In genomic region chr2:79855264-79856006, GRCh38 we compare ENCODE assay signal across 8 cellular contexts.
DNase-seq lines count a peak whose midpoint lies in the region; ATAC-seq and TF ChIP-seq lines count a peak whose summit lies in the region.

No MANE protein-coding gene starts in this region.

- no peaks in the 10 kb centered on the region for H3K9me3 Mint-ChIP-seq in endothelial cell (ENCODE audit: unreplicated experiment)
- H3K9me3 Mint-ChIP-seq in activated T-helper 1 cell treated with anti-CD3 and anti-CD28 coated beads, Interleukin-12 subunit alpha, Interleukin-12 subunit beta, Interleukin-2, Interleukin-4 antibody, amounts not matched to agents 30 ng/mL and 10 ng/mL and 1 ng/mL, durations not matched to agents 14 hours and 24 hours and 36 hours = no peaks in the 10 kb centered on the region

- peaks cover 6% of the 10 kb centered on the region for H3K4me1 Mint-ChIP-seq in endothelial cell (ENCODE audit: unreplicated experiment)
- H3K4me1 Mint-ChIP-seq in activated T-helper 1 cell treated with anti-CD3 and anti-CD28 coated beads, Interleukin-12 subunit alpha, Interleukin-12 subunit beta, Interleukin-2, Interleukin-4 antibody, amounts not matched to agents 30 ng/mL and 10 ng/mL and 1 ng/mL, durations not matched to agents 14 hours and 24 hours and 36 hours (ENCODE audit: low read depth) = no peaks in the 10 kb centered on the region

- no peak overlapping the region for H3K4me3 Mint-ChIP-seq in endothelial cell (ENCODE audit: unreplicated experiment)
- H3K4me3 Mint-ChIP-seq in activated T-helper 1 cell treated with anti-CD3 and anti-CD28 coated beads, Interleukin-12 subunit alpha, Interleukin-12 subunit beta, Interleukin-2, Interleukin-4 antibody, amounts not matched to agents 30 ng/mL and 10 ng/mL and 1 ng/mL, durations not matched to agents 14 hours and 24 hours and 36 hours = no peak overlapping the region

- H3K27ac ChIP-seq in prostate gland = no peak overlapping the region

- intact Hi-C loops in prostate gland (cut with DNase I) (no loop called here), Right ventricle myocardium superior (cut with DNase I) (no loop called here)
- intact Hi-C loops in activated T-helper 1 cell treated with anti-CD3 and anti-CD28 coated beads, Interleukin-12 subunit alpha, Interleukin-12 subunit beta, Interleukin-2, Interleukin-4 antibody, amounts not matched to agents 30 ng/mL and 10 ng/mL and 1 ng/mL, durations not matched to agents 14 hours and 24 hours and 36 hours (cut with micrococcal nuclease) = no loop called here

- DNase-seq in ELF-1 (ENCODE audit: low read depth, low spot score) (peak; percentile 49), NCI-H345 treated with DMSO at 0.1 percent for 48 hours (lab: John Stamatoyannopoulos, UW; ENCODE audit: unreplicated experiment) (peak; percentile 11), endothelial cell (ENCODE audit: low spot score) (peak; percentile 44), pons (ENCODE audit: low spot score) (peak; percentile 73), HPDE6-E6E7 (ENCODE audit: extremely low spot score) (no peak), prostate gland (ENCODE audit: low spot score) (no peak), Right ventricle myocardium superior (no peak)
- DNase-seq in activated T-helper 1 cell treated with anti-CD3 and anti-CD28 coated beads, Interleukin-12 subunit alpha, Interleukin-12 subunit beta, Interleukin-2, Interleukin-4 antibody, amounts not matched to agents 30 ng/mL and 10 ng/mL and 1 ng/mL, durations not matched to agents 14 hours and 24 hours and 36 hours (ENCODE audit: low spot score) = no peak

- H3K27me3 ChIP-seq in prostate gland (replicated peaks; ENCODE audit: insufficient read depth) = no peaks in the 10 kb centered on the region

- WGBS in prostate gland = 57% methylated on average over 10 of the region's 10 CpGs

- no peak for ATAC-seq in Right ventricle myocardium superior (ENCODE audit: poor library complexity)

- H3K36me3 ChIP-seq in prostate gland = no peaks in the 10 kb centered on the region

- H3K4me1 ChIP-seq in prostate gland (replicated peaks) = no peaks in the 10 kb centered on the region

- no peak overlapping the region for H3K4me3 ChIP-seq in prostate gland

- no peak overlapping the region for H3K27ac Mint-ChIP-seq in endothelial cell (ENCODE audit: unreplicated experiment)
- no peak overlapping the region for H3K27ac Mint-ChIP-seq in activated T-helper 1 cell treated with anti-CD3 and anti-CD28 coated beads, Interleukin-12 subunit alpha, Interleukin-12 subunit beta, Interleukin-2, Interleukin-4 antibody, amounts not matched to agents 30 ng/mL and 10 ng/mL and 1 ng/mL, durations not matched to agents 14 hours and 24 hours and 36 hours

- TF ChIP-seq POLR2A in prostate gland (IDR thresholded peaks at IDR 0.05) = no peak

- H3K36me3 Mint-ChIP-seq in endothelial cell (ENCODE audit: low read depth, unreplicated experiment) = no peaks in the 10 kb centered on the region
- H3K36me3 Mint-ChIP-seq in activated T-helper 1 cell treated with anti-CD3 and anti-CD28 coated beads, Interleukin-12 subunit alpha, Interleukin-12 subunit beta, Interleukin-2, Interleukin-4 antibody, amounts not matched to agents 30 ng/mL and 10 ng/mL and 1 ng/mL, durations not matched to agents 14 hours and 24 hours and 36 hours (ENCODE audit: low read depth) = no peaks in the 10 kb centered on the region

- no peaks in the 10 kb centered on the region for H3K27me3 Mint-ChIP-seq in endothelial cell (ENCODE audit: unreplicated experiment)
- no peaks in the 10 kb centered on the region for H3K27me3 Mint-ChIP-seq in activated T-helper 1 cell treated with anti-CD3 and anti-CD28 coated beads, Interleukin-12 subunit alpha, Interleukin-12 subunit beta, Interleukin-2, Interleukin-4 antibody, amounts not matched to agents 30 ng/mL and 10 ng/mL and 1 ng/mL, durations not matched to agents 14 hours and 24 hours and 36 hours (ENCODE audit: insufficient read depth)

- no peaks in the 10 kb centered on the region for H3K9me3 ChIP-seq in prostate gland

- TF ChIP-seq CTCF in endothelial cell (IDR thresholded peaks at IDR 0.05; ENCODE audit: unreplicated experiment) (no peak), prostate gland (IDR thresholded peaks at IDR 0.05) (peak in 2 of 4 experiments; percentile 35 to 36)

Comparison
In these comparisons a context has a peak if more than half of its experiments do, and no peak if none do; other contexts are left out.
1. DNase-seq: peak in ELF-1 (single experiment), NCI-H345 treated with DMSO at 0.1 percent for 48 hours (single experiment), endothelial cell (single experiment) and pons (single experiment); none in HPDE6-E6E7 (single experiment), prostate gland (single experiment), Right ventricle myocardium superior (single experiment) and activated T-helper 1 cell treated with anti-CD3 and anti-CD28 coated beads, Interleukin-12 subunit alpha, Interleukin-12 subunit beta, Interleukin-2, Interleukin-4 antibody, amounts not matched to agents 30 ng/mL and 10 ng/mL and 1 ng/mL, durations not matched to agents 14 hours and 24 hours and 36 hours (single experiment).